In genomic region chr17:50681260-50682200, GRCh38 we compare ENCODE assay signal across 1 cellular context.
TF ChIP-seq lines count a peak whose summit lies in the region.

No MANE protein-coding gene starts in this region.

TF ChIP-seq in HepG2, 621 proteins besides CTCF, POLR2A, EP300 and RAD21 (continued from another document and continues in another):
- TF ChIP-seq RERE (CRISPR knock-in tag; IDR thresholded peaks at IDR 0.05; ENCODE audit: low read depth) (no peak), IKZF1 (IDR thresholded peaks at IDR 0.05) (no peak), NONO (IDR thresholded peaks at IDR 0.05) (no peak), NONO (CRISPR knock-in tag; conservative IDR thresholded peaks at IDR 0.05) (no peak), HNRNPK (IDR thresholded peaks at IDR 0.05; ENCODE audit: low read depth, low read length, poor library complexity, severe bottlenecking) (no peak), HNRNPLL (IDR thresholded peaks at IDR 0.05; ENCODE audit: low read depth, low read length, poor library complexity, severe bottlenecking) (no peak), SPEN (CRISPR knock-in tag; IDR thresholded peaks at IDR 0.05; ENCODE audit: low read depth) (no peak), ZNF282 (IDR thresholded peaks at IDR 0.05; ENCODE audit: partially characterized antibody) (no peak), ZNF292 (CRISPR knock-in tag; IDR thresholded peaks at IDR 0.05; ENCODE audit: borderline replicate concordance, low read depth) (no peak), KAT7 (CRISPR knock-in tag; IDR thresholded peaks at IDR 0.05; ENCODE audit: borderline replicate concordance) (no peak), ZNF530 (CRISPR knock-in tag; IDR thresholded peaks at IDR 0.05; ENCODE audit: low read depth) (no peak), ETV5 (CRISPR knock-in tag; IDR thresholded peaks at IDR 0.05; ENCODE audit: borderline replicate concordance) (no peak), MBD4 (IDR thresholded peaks at IDR 0.05; ENCODE audit: borderline replicate concordance, low read length) (no peak), CBFB (CRISPR knock-in tag; IDR thresholded peaks at IDR 0.05) (no peak), SOX13 (IDR thresholded peaks at IDR 0.05) (no peak), SOX13 (CRISPR knock-in tag; conservative IDR thresholded peaks at IDR 0.05 in 1 of 2, IDR thresholded peaks at IDR 0.05 in 1 of 2) (no peak), ZNF331 (CRISPR knock-in tag; IDR thresholded peaks at IDR 0.05) (0 out of 2 replicates have a peak, but pooled peaks have one; percentile 33), ZNF44 (CRISPR knock-in tag; IDR thresholded peaks at IDR 0.05) (0 out of 2 replicates have a peak, but pooled peaks have one; percentile 58), ZNF639 (CRISPR knock-in tag; conservative IDR thresholded peaks at IDR 0.05) (no peak), HBP1 (CRISPR knock-in tag; IDR thresholded peaks at IDR 0.05; ENCODE audit: low read depth) (0 out of 2 replicates have a peak, but pooled peaks have one; percentile 27), ZKSCAN1 (IDR thresholded peaks at IDR 0.05; ENCODE audit: low read length) (no peak), ZNF432 (CRISPR knock-in tag; IDR thresholded peaks at IDR 0.05; ENCODE audit: borderline replicate concordance) (no peak), ZNF367 (CRISPR knock-in tag; IDR thresholded peaks at IDR 0.05; ENCODE audit: borderline replicate concordance) (no peak), ADNP (CRISPR knock-in tag; IDR thresholded peaks at IDR 0.05) (no peak), MXD1 (CRISPR knock-in tag; IDR thresholded peaks at IDR 0.05) (no peak), ZNF747 (CRISPR knock-in tag; IDR thresholded peaks at IDR 0.05; ENCODE audit: borderline replicate concordance) (no peak), MAFG (CRISPR knock-in tag; IDR thresholded peaks at IDR 0.05) (no peak), NPAS2 (CRISPR knock-in tag; IDR thresholded peaks at IDR 0.05; ENCODE audit: borderline replicate concordance) (no peak), ZFAT (CRISPR knock-in tag; conservative IDR thresholded peaks at IDR 0.05) (no peak), ZNF576 (CRISPR knock-in tag; IDR thresholded peaks at IDR 0.05) (no peak), PRDM10 (CRISPR knock-in tag; IDR thresholded peaks at IDR 0.05; ENCODE audit: low read depth) (no peak), ZNF33A (CRISPR knock-in tag; IDR thresholded peaks at IDR 0.05; ENCODE audit: borderline replicate concordance) (no peak), HHEX (CRISPR knock-in tag; IDR thresholded peaks at IDR 0.05) (no peak)
- TF ChIP-seq, protein P1, sequence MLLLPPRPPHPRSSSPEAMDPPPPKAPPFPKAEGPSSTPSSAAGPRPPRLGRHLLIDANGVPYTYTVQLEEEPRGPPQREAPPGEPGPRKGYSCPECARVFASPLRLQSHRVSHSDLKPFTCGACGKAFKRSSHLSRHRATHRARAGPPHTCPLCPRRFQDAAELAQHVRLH (CRISPR knock-in tag; IDR thresholded peaks at IDR 0.05; ENCODE audit: borderline replicate concordance, low read depth), result 0 out of 2 replicates have a peak, but pooled peaks have one; percentile 42
- TF ChIP-seq, protein P2, sequence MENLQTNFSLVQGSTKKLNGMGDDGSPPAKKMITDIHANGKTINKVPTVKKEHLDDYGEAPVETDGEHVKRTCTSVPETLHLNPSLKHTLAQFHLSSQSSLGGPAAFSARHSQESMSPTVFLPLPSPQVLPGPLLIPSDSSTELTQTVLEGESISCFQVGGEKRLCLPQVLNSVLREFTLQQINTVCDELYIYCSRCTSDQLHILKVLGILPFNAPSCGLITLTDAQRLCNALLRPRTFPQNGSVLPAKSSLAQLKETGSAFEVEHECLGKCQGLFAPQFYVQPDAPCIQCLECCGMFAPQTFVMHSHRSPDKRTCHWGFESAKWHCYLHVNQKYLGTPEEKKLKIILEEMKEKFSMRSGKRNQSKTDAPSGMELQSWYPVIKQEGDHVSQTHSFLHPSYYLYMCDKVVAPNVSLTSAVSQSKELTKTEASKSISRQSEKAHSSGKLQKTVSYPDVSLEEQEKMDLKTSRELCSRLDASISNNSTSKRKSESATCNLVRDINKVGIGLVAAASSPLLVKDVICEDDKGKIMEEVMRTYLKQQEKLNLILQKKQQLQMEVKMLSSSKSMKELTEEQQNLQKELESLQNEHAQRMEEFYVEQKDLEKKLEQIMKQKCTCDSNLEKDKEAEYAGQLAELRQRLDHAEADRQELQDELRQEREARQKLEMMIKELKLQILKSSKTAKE (CRISPR knock-in tag; IDR thresholded peaks at IDR 0.05; ENCODE audit: borderline replicate concordance), result no peak
- TF ChIP-seq, protein P3, sequence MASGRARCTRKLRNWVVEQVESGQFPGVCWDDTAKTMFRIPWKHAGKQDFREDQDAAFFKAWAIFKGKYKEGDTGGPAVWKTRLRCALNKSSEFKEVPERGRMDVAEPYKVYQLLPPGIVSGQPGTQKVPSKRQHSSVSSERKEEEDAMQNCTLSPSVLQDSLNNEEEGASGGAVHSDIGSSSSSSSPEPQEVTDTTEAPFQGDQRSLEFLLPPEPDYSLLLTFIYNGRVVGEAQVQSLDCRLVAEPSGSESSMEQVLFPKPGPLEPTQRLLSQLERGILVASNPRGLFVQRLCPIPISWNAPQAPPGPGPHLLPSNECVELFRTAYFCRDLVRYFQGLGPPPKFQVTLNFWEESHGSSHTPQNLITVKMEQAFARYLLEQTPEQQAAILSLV (CRISPR knock-in tag; IDR thresholded peaks at IDR 0.05; ENCODE audit: borderline replicate concordance), result no peak
- TF ChIP-seq, protein P4, sequence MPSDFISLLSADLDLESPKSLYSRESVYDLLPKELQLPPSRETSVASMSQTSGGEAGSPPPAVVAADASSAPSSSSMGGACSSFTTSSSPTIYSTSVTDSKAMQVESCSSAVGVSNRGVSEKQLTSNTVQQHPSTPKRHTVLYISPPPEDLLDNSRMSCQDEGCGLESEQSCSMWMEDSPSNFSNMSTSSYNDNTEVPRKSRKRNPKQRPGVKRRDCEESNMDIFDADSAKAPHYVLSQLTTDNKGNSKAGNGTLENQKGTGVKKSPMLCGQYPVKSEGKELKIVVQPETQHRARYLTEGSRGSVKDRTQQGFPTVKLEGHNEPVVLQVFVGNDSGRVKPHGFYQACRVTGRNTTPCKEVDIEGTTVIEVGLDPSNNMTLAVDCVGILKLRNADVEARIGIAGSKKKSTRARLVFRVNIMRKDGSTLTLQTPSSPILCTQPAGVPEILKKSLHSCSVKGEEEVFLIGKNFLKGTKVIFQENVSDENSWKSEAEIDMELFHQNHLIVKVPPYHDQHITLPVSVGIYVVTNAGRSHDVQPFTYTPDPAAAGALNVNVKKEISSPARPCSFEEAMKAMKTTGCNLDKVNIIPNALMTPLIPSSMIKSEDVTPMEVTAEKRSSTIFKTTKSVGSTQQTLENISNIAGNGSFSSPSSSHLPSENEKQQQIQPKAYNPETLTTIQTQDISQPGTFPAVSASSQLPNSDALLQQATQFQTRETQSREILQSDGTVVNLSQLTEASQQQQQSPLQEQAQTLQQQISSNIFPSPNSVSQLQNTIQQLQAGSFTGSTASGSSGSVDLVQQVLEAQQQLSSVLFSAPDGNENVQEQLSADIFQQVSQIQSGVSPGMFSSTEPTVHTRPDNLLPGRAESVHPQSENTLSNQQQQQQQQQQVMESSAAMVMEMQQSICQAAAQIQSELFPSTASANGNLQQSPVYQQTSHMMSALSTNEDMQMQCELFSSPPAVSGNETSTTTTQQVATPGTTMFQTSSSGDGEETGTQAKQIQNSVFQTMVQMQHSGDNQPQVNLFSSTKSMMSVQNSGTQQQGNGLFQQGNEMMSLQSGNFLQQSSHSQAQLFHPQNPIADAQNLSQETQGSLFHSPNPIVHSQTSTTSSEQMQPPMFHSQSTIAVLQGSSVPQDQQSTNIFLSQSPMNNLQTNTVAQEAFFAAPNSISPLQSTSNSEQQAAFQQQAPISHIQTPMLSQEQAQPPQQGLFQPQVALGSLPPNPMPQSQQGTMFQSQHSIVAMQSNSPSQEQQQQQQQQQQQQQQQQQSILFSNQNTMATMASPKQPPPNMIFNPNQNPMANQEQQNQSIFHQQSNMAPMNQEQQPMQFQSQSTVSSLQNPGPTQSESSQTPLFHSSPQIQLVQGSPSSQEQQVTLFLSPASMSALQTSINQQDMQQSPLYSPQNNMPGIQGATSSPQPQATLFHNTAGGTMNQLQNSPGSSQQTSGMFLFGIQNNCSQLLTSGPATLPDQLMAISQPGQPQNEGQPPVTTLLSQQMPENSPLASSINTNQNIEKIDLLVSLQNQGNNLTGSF (CRISPR knock-in tag; IDR thresholded peaks at IDR 0.05), result no peak
